ENCODE assay signal across 23 cellular contexts in the genomic region with DNA sequence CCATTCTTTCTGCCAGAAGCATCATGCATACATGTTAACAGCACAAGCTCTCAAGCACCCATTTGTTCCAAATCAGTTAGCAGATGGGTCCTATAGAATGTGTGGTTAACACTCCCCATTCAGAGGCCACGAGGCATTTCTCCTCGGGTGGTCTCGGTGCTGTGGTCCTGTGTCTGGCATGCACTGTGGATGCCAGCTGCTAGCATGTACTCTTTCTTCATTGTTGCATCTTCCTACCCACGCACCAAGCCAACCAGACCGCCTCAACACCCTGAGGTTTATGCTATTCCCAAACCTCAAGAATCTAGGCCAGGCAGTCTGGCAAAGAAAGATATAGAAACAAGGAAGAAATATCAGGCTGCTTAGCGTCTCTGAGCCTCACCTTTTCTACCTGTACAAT. TPM values are rescaled to one million over a fixed set of nuclear protein-coding genes. Genes with fewer than 3 reads are reported as not detected.
DNase-seq lines count a peak whose midpoint lies in the region; ATAC-seq and TF ChIP-seq lines count a peak whose summit lies in the region.
"Had no signal": no experiment of that assay in that cellular context is flagged by ENCODE, and none has a peak within 500 bp of the region (broad histone marks: within the 10 kb centered on the region; RNA-seq: fewer than 3 reads in every experiment).

No MANE protein-coding gene starts in this region.

- intact Hi-C loops in Right ventricle myocardium inferior (cut with DNase I): no loop called here
- intact Hi-C loops in sigmoid colon (cut with DNase I): no loop called here
- intact Hi-C loops in uterus (cut with DNase I; ENCODE audit: low total_unique reads): no loop called here

- H3K4me1 ChIP-seq in right atrium auricular region (peaks cover 0 to 4% of the 10 kb centered on the region in 2 donors), hepatocyte (ENCODE audit: insufficient read depth) (no peaks in the 10 kb centered on the region), sigmoid colon (no peaks in the 10 kb centered on the region), uterus (no peaks in the 10 kb centered on the region), SK-N-SH (ENCODE audit: control insufficient read depth in 1 of 2, insufficient read depth in 2 of 2, low read depth in 1 of 2, low read length in 1 of 2) (no peaks in the 10 kb centered on the region)

- H3K79me2 ChIP-seq in hepatocyte (no peaks in the 10 kb centered on the region), SK-N-SH (ENCODE audit: insufficient read depth) (no peaks in the 10 kb centered on the region)

- POLR2A ChIA-PET in SK-N-SH (lab: Yijun Ruan, JAX): no interaction called here

- H3K27ac ChIP-seq in right atrium auricular region (peak overlapping the region; percentile 35 to 57), hepatocyte (peak overlapping the region; percentile 40), sigmoid colon (peak overlapping the region in 3 of 4 donors; percentile 2 to 43 (median 7)), uterus (peak overlapping the region; percentile 34 to 74), SK-N-SH (ENCODE audit: low read depth in 2 of 2, low read length in 1 of 2) (no peak overlapping the region)

- 84% methylated on average over 6 of the region's 6 CpGs for WGBS in hepatocyte (ENCODE audit: low lambda C conversion rate, missing lambda C conversion rate)
- WGBS in sigmoid colon, 2 donors: 85 to 90% methylated on average over 6 of the region's 6 CpGs
- 76% methylated on average over 6 of the region's 6 CpGs for WGBS in SK-N-SH (ENCODE audit: low lambda C conversion rate)

- TF ChIP-seq EP300 in sigmoid colon (IDR thresholded peaks at IDR 0.05): no peak
- no peak for TF ChIP-seq EP300 in SK-N-SH (IDR thresholded peaks at IDR 0.05; ENCODE audit: borderline replicate concordance in 1 of 2, low read depth in 1 of 2, low read length in 1 of 2)

- no peak for TF ChIP-seq CTCF in right atrium auricular region (IDR thresholded peaks at IDR 0.05)
- no peak for TF ChIP-seq CTCF in hepatocyte (IDR thresholded peaks at IDR 0.05; ENCODE audit: poor library complexity)
- TF ChIP-seq CTCF in sigmoid colon (IDR thresholded peaks at IDR 0.05): no peak
- TF ChIP-seq CTCF in uterus (IDR thresholded peaks at IDR 0.05): no peak
- no peak for TF ChIP-seq CTCF in SK-N-SH (IDR thresholded peaks at IDR 0.05)

- no peak for DNase-seq in right atrium auricular region (ENCODE audit: low spot score)
- DNase-seq in Right ventricle myocardium inferior (ENCODE audit: missing footprints): no peak
- no peak for DNase-seq in hepatocyte (ENCODE audit: low spot score)
- DNase-seq in sigmoid colon: no peak
- no peak for DNase-seq in uterus
- DNase-seq in SK-N-SH: no peak
- DNase-seq: activated CD4-positive, alpha-beta T cell treated with anti-CD3 and anti-CD28 coated beads, Interleukin-2, amount 50 U/mL, for 48 hours; aorta; CD8-positive, alpha-beta T cell; DMS 273 treated with DMSO at 0.1 percent for 48 hours; Kasumi-1; left lung; midbrain; MV-4-11; naive thymus-derived CD8-positive, alpha-beta T cell; NCI-H146; NCI-H2107; NCI-H446 treated with DMSO at 0.1 percent for 48 hours; stimulated activated CD4-positive, alpha-beta T cell treated with anti-CD3 and anti-CD28 coated beads, Interleukin-4, amount 100 ng/mL, for 4 hours had no signal

- TF ChIP-seq RAD21 in SK-N-SH (IDR thresholded peaks at IDR 0.05; ENCODE audit: low read length): no peak

- H3K36me3 ChIP-seq in right atrium auricular region (no peaks in the 10 kb centered on the region), hepatocyte (replicated peaks; ENCODE audit: insufficient read depth, low read depth) (no peaks in the 10 kb centered on the region), sigmoid colon (no peaks in the 10 kb centered on the region), uterus (no peaks in the 10 kb centered on the region), SK-N-SH (replicated peaks in 1 of 2; ENCODE audit: control insufficient read depth in 1 of 2, insufficient read depth in 2 of 2, low read length in 1 of 2) (no peaks in the 10 kb centered on the region)
- H3K36me3 ChIP-seq: left lung had no signal

- peaks cover 0 to 6% of the 10 kb centered on the region in 2 donors for H3K9me3 ChIP-seq in right atrium auricular region
- H3K9me3 ChIP-seq in hepatocyte (ENCODE audit: low read depth): no peaks in the 10 kb centered on the region
- H3K9me3 ChIP-seq in sigmoid colon: no peaks in the 10 kb centered on the region
- no peaks in the 10 kb centered on the region for H3K9me3 ChIP-seq in uterus
- no peaks in the 10 kb centered on the region for H3K9me3 ChIP-seq in SK-N-SH

- H3K4me3 ChIP-seq in right atrium auricular region: no peak overlapping the region
- no peak overlapping the region for H3K4me3 ChIP-seq in hepatocyte
- H3K4me3 ChIP-seq in sigmoid colon: no peak overlapping the region
- no peak overlapping the region for H3K4me3 ChIP-seq in uterus
- H3K4me3 ChIP-seq in SK-N-SH (ENCODE audit: low read depth in 2 of 2, low read length in 1 of 2): no peak overlapping the region
- H3K4me3 ChIP-seq: left lung had no signal

- CTCF ChIA-PET in SK-N-SH (lab: Yijun Ruan, JAX): interaction anchor here (1.3 kb wide), 1 partner anchor 23 kb away, joined by 3 read pairs; no protein-coding TSS in a partner anchor

- H4K20me1 ChIP-seq in hepatocyte (ENCODE audit: insufficient read depth, poor library complexity, severe bottlenecking): no peaks in the 10 kb centered on the region
- H4K20me1 ChIP-seq in SK-N-SH (ENCODE audit: insufficient read depth): no peaks in the 10 kb centered on the region

- H3K4me2 ChIP-seq in hepatocyte (no peak overlapping the region), SK-N-SH (no peak overlapping the region)

- TF ChIP-seq POLR2A in sigmoid colon (IDR thresholded peaks at IDR 0.05) (no peak), uterus (IDR thresholded peaks at IDR 0.05) (no peak)

- no peak overlapping the region for H3K9ac ChIP-seq in SK-N-SH

- H3F3A ChIP-seq in SK-N-SH (replicated peaks; ENCODE audit: insufficient read depth): no peaks in the 10 kb centered on the region

- H3K27me3 ChIP-seq in right atrium auricular region: no peaks in the 10 kb centered on the region
- H3K27me3 ChIP-seq in hepatocyte: no peaks in the 10 kb centered on the region
- H3K27me3 ChIP-seq in sigmoid colon: no peaks in the 10 kb centered on the region
- H3K27me3 ChIP-seq in uterus: no peaks in the 10 kb centered on the region
- no peaks in the 10 kb centered on the region for H3K27me3 ChIP-seq in SK-N-SH (ENCODE audit: insufficient read depth)
- H3K27me3 ChIP-seq: left lung had no signal

- H3K9me2 ChIP-seq in hepatocyte (replicated peaks; ENCODE audit: insufficient read depth) (no peaks in the 10 kb centered on the region), SK-N-SH (no peaks in the 10 kb centered on the region)

- ATAC-seq in Right ventricle myocardium inferior (no peak), GM21786 (IDR thresholded peaks at IDR 0.05; ENCODE audit: unreplicated experiment) (no peak), GM21737 (IDR thresholded peaks at IDR 0.05; ENCODE audit: unreplicated experiment) (no peak)
- ATAC-seq: activated CD4-positive, CD25-positive, alpha-beta regulatory T cell treated with anti-CD3 and anti-CD28 coated beads, Interleukin-2, amount 50 U/mL, for 24 hours; CD8-positive, alpha-beta T cell; naive thymus-derived CD8-positive, alpha-beta T cell; stimulated activated memory B cell treated with anti-CD40 and anti-IgM and Interleukin-4, amounts not matched to agents 10 μg/mL and 1 μg/mL and 100 μg/mL, for 72 hours had no signal

- H2AFZ ChIP-seq in hepatocyte: no peak overlapping the region
- H2AFZ ChIP-seq in SK-N-SH (ENCODE audit: low read depth): no peak overlapping the region

TF ChIP-seq in SK-N-SH, 30 proteins besides CTCF, POLR2A, EP300 and RAD21:
- TF ChIP-seq RFX5 (IDR thresholded peaks at IDR 0.05; ENCODE audit: low read length): no peak
- TF ChIP-seq NRF1 (IDR thresholded peaks at IDR 0.05; ENCODE audit: low read depth, low read length): no peak
- TF ChIP-seq YY1 (IDR thresholded peaks at IDR 0.05; ENCODE audit: low read depth): no peak
- no peak for TF ChIP-seq REST (IDR thresholded peaks at IDR 0.05; ENCODE audit: low read depth, low read length)

RNA-seq across cellular contexts. Expression of gene MRTFB, which starts 27.8 kb away (rescaled TPM):
- 10 to 100 TPM; 38.6 to 46.5 TPM for total RNA-seq in right atrium auricular region
- 23.8 TPM for total RNA-seq in Right ventricle myocardium inferior
- 21.2 and 27.9 TPM in 2 replicates for total RNA-seq in hepatocyte
- 10.9 and 17.2 TPM in 2 replicates for polyA plus RNA-seq in hepatocyte
- 10 to 100 TPM; 23.2 to 44.6 (median 29.3) TPM for total RNA-seq in sigmoid colon
- 1 to 10 TPM; 4.6 to 9.8 (median 5.4) TPM for polyA plus RNA-seq in sigmoid colon
- 100 to 1,000 TPM in 1 of 4 donors, 10 to 100 TPM in 3; 49.8 to 178 (median 75.1) TPM for total RNA-seq in uterus
- polyA plus RNA-seq in SK-N-SH (2012; rRNA removed): 3.3 and 4.6 TPM in 2 replicates
- 4.1 and 4.5 TPM in 2 replicates for polyA plus RNA-seq in SK-N-SH (2012; cell fraction: cytosol; rRNA removed)
- polyA plus RNA-seq in SK-N-SH (2012; cell fraction: nucleus; rRNA removed): 13.6 and 18.2 TPM in 2 replicates

Comparison
In these comparisons a context has a peak if more than half of its experiments do, and no peak if none do; other contexts are left out.
1. H3K27ac ChIP-seq: peak in right atrium auricular region (2 of 2), hepatocyte (single experiment), sigmoid colon (3 of 4) and uterus (2 of 2); none in SK-N-SH (0 of 2).